In the genomic region with DNA sequence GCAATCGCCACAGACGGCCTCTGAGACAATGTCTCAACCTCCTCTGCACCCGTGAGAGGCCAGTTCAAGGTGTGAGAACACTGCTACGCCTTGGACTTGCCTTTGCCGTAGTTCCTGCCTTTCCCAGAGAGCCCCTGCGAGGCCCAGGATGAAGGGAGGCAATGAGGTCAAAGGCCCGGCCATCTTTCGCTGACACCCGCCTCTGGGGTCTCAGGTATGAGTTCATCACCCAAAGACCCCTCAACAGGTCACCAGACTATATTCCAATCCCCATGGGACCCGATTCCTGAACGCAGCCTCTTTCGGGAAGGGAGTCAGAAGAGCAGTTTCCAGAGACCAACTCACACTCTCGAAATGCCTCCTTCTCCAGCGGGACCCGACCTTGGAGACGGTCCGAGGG, we compare ENCODE assay signal across 19 cellular contexts.
DNase-seq lines count a peak whose midpoint lies in the region; ATAC-seq, FAIRE-seq and TF ChIP-seq lines count a peak whose summit lies in the region.
"Had no signal": no experiment of that assay in that cellular context is flagged by ENCODE, and none has a peak within 500 bp of the region (broad histone marks: within the 10 kb centered on the region; RNA-seq: fewer than 3 reads in every experiment).

No MANE protein-coding gene starts in this region.

- no peaks in the 10 kb centered on the region for H3K27me3 ChIP-seq in BE2C
- no peaks in the 10 kb centered on the region for H3K27me3 ChIP-seq in H9 (ENCODE audit: insufficient read depth, low read length)
- no peaks in the 10 kb centered on the region for H3K27me3 ChIP-seq in K562 (ENCODE audit: control insufficient read depth in 2 of 2, insufficient read depth in 2 of 2, low read length in 2 of 2)
- H3K27me3 ChIP-seq in hepatocyte = no peaks in the 10 kb centered on the region

- no peak for ATAC-seq in K562
- ATAC-seq in sciatic nerve = no peak
- ATAC-seq in GM21526 (IDR thresholded peaks at IDR 0.05; ENCODE audit: low FRiP score, unreplicated experiment) = no peak
- ATAC-seq: GM12878 had no signal

- H4K91ac ChIP-seq in H9 (ENCODE audit: insufficient read length, low read depth, low read length) = no peak overlapping the region

- H3K27ac ChIP-seq in H9 (ENCODE audit: insufficient read length, low read depth, low read length) (no peak overlapping the region), K562 (ENCODE audit: extremely low read depth, low read depth, low read length) (no peak overlapping the region), hepatocyte (no peak overlapping the region)
- H3K27ac ChIP-seq: RWPE1 had no signal

- peaks cover 4% of the 10 kb centered on the region for H3K27me3 Mint-ChIP-seq in H9 (ENCODE audit: low read depth)
- H3K27me3 Mint-ChIP-seq: CD4-positive, alpha-beta T cell had no signal

- H3K56ac ChIP-seq in H9 (ENCODE audit: insufficient read length, low read depth, low read length) = no peak overlapping the region

- H3K23ac ChIP-seq in H9 (ENCODE audit: insufficient read length, low read depth, low read length) = no peak overlapping the region

- H3K4me3 ChIP-seq in BE2C (ENCODE audit: low read depth, low read length) (peak overlapping the region; percentile 61), K562 (no peak overlapping the region), hepatocyte (no peak overlapping the region), foreskin fibroblast (ENCODE audit: low read depth in 1 of 2, low read length in 2 of 2) (no peak overlapping the region)
- H3K4me3 ChIP-seq: GM12878 had no signal

- no peak overlapping the region for H3K27ac Mint-ChIP-seq in H9
- H3K27ac Mint-ChIP-seq: CD4-positive, alpha-beta T cell had no signal

- H3K9ac ChIP-seq in H9 (ENCODE audit: extremely low read depth, insufficient read length, low read length) (no peak overlapping the region), K562 (ENCODE audit: insufficient read depth in 1 of 2, low read depth in 2 of 2, low read length in 2 of 2) (peak overlapping the region in 1 of 2 experiments; percentile 31; a peak in 1 of 4 replicates)

- intact Hi-C loops in K562 (cut with micrococcal nuclease) = no loop called here
- intact Hi-C loops in sciatic nerve (cut with DNase I) = no loop called here

- POLR2A ChIA-PET in K562 (lab: Yijun Ruan, JAX) = no interaction called here

- no peaks in the 10 kb centered on the region for H3K9me2 ChIP-seq in hepatocyte (replicated peaks; ENCODE audit: insufficient read depth)

- H3K23me2 ChIP-seq in H9 (ENCODE audit: insufficient read length, low read depth, low read length, poor library complexity, severe bottlenecking) = no peaks in the 10 kb centered on the region

- H3K9me1 ChIP-seq in K562 (ENCODE audit: control insufficient read depth, insufficient read depth, low read length) = no peaks in the 10 kb centered on the region

- no peak for TF ChIP-seq EP300 in K562 (IDR thresholded peaks at IDR 0.05; ENCODE audit: low read length)

- no TSS peak for BruUV-seq in K562 (replicated peaks; lab: Mats Ljungman, UMichigan)

- H2BK20ac ChIP-seq in H9 (ENCODE audit: low read depth, low read length, poor library complexity, severe bottlenecking) = no peak overlapping the region

- H3K36me3 Mint-ChIP-seq in H9 (ENCODE audit: insufficient read depth in 1 of 3, low read depth in 3 of 3) = peaks cover 11 to 19% (median 14%) of the 10 kb centered on the region in 3 experiments

- H3K4me1 ChIP-seq in BE2C (peaks cover 3% of the 10 kb centered on the region; the same call in 1 of the 2 replicates), H9 (ENCODE audit: insufficient read depth, low read length) (no peaks in the 10 kb centered on the region), K562 (replicated peaks in 1 of 2; ENCODE audit: control insufficient read depth in 2 of 2, insufficient read depth in 2 of 2, low read length in 2 of 2) (peaks cover 2 to 10% of the 10 kb centered on the region in 2 experiments; a peak in 4 of 5 replicates), hepatocyte (ENCODE audit: insufficient read depth) (no peaks in the 10 kb centered on the region)

- H2BK12ac ChIP-seq in H9 (ENCODE audit: insufficient read length, low read depth, low read length) = no peak overlapping the region

- H2AFZ ChIP-seq in H9 (ENCODE audit: low read length) = no peak overlapping the region
- peak overlapping the region; percentile 95 for H2AFZ ChIP-seq in K562 (ENCODE audit: low read depth, low read length)
- no peak overlapping the region for H2AFZ ChIP-seq in hepatocyte

- H2AK5ac ChIP-seq in H9 (ENCODE audit: insufficient read length, low read length) = no peak overlapping the region

- no peak for TF ChIP-seq RAD21 in K562 (CRISPR knock-in tag; conservative IDR thresholded peaks at IDR 0.05 in 1 of 2, IDR thresholded peaks at IDR 0.05 in 1 of 2)

- H3K4me3 Mint-ChIP-seq in H9 = no peak overlapping the region
- H3K4me3 Mint-ChIP-seq: CD4-positive, alpha-beta T cell had no signal

- DNase-seq in BE2C = no peak
- peak; percentile 15 for DNase-seq in H9
- no peak for DNase-seq in K562 (ENCODE audit: extremely low read depth in 1 of 4, low spot score in 3 of 4)
- DNase-seq in sciatic nerve (ENCODE audit: low spot score) = peak; percentile 41
- no peak for DNase-seq in hepatocyte (ENCODE audit: low spot score)
- no peak for DNase-seq in foreskin fibroblast
- DNase-seq: CD4-positive, alpha-beta T cell; DND-41; Kasumi-1; MM.1S; NCI-H1048; NCI-H1417 treated with DMSO at 0.1 percent for 48 hours; NCI-H187; NCI-H69; NK-92 treated with Interleukin-12 subunit alpha and Interleukin-12 subunit beta, amount 100 ng/mL, for 24 hours had no signal

- H4K20me1 ChIP-seq in H9 (ENCODE audit: control insufficient read depth, insufficient read depth, insufficient read length) (no peaks in the 10 kb centered on the region), K562 (replicated peaks; ENCODE audit: control insufficient read depth, insufficient read depth, low read length) (no peaks in the 10 kb centered on the region), hepatocyte (ENCODE audit: insufficient read depth, poor library complexity, severe bottlenecking) (no peaks in the 10 kb centered on the region)

- H3K18ac ChIP-seq in H9 (ENCODE audit: insufficient read length, low read depth, low read length) = no peak overlapping the region

- no peaks in the 10 kb centered on the region for H3K4me1 Mint-ChIP-seq in H9

- no peak overlapping the region for H4K8ac ChIP-seq in H9 (replicated peaks; ENCODE audit: insufficient read length, low read depth, low read length)

- H3K4ac ChIP-seq in H9 (ENCODE audit: low read depth, low read length) = no peak overlapping the region

- no peaks in the 10 kb centered on the region for H3K9me3 ChIP-seq in BE2C
- peaks cover 53% of the 10 kb centered on the region for H3K9me3 ChIP-seq in H9 (ENCODE audit: control insufficient read depth, low read depth, low read length)
- H3K9me3 ChIP-seq in K562 (replicated peaks; ENCODE audit: control insufficient read depth, insufficient read depth, low read depth, low read length) = no peaks in the 10 kb centered on the region; the same call in 1 of the 2 replicates
- peaks cover 11% of the 10 kb centered on the region for H3K9me3 ChIP-seq in hepatocyte (ENCODE audit: low read depth)

- no peak overlapping the region for H3T11ph ChIP-seq in H9 (ENCODE audit: low read length)

- no peaks in the 10 kb centered on the region for H3K79me1 ChIP-seq in H9 (ENCODE audit: insufficient read depth, low read depth, low read length, poor library complexity, severe bottlenecking)

- peaks cover 80 to 82% of the 10 kb centered on the region in 2 experiments for H3K9me3 Mint-ChIP-seq in H9
- H3K9me3 Mint-ChIP-seq: CD4-positive, alpha-beta T cell had no signal

- no peak overlapping the region for H2BK15ac ChIP-seq in H9 (ENCODE audit: low read depth, low read length)

- CTCF ChIA-PET in K562 (lab: Yijun Ruan, JAX; ENCODE audit: low intra/inter-chr PET ratio) = no interaction called here

- no peak for TF ChIP-seq POLR2A in K562 (conservative IDR thresholded peaks at IDR 0.05)

- H3K4me2 ChIP-seq in H9 (ENCODE audit: insufficient read depth, insufficient read length, low read length) (no peak overlapping the region), K562 (ENCODE audit: insufficient read depth, low read length) (peak overlapping the region; percentile 61), hepatocyte (no peak overlapping the region)

- no peak overlapping the region for H3K14ac ChIP-seq in H9 (ENCODE audit: insufficient read depth, low read length)

- no peak overlapping the region for H2BK5ac ChIP-seq in H9 (ENCODE audit: insufficient read length, low read length)

- H2BK120ac ChIP-seq in H9 (ENCODE audit: low read depth, low read length, poor library complexity, severe bottlenecking) = no peak overlapping the region

- TF ChIP-seq CTCF in BE2C (IDR thresholded peaks at IDR 0.05; ENCODE audit: low read depth, low read length) = no peak
- no peak for TF ChIP-seq CTCF in H9 (conservative IDR thresholded peaks at IDR 0.05)
- TF ChIP-seq CTCF in K562 (IDR thresholded peaks at IDR 0.05 in 2 of 3, conservative IDR thresholded peaks at IDR 0.05 in 1 of 3; ENCODE audit: insufficient read depth in 2 of 3, low read depth in 1 of 3, low read length in 3 of 3) = no peak
- TF ChIP-seq CTCF in hepatocyte (IDR thresholded peaks at IDR 0.05; ENCODE audit: poor library complexity) = no peak
- no peak for TF ChIP-seq CTCF in foreskin fibroblast (IDR thresholded peaks at IDR 0.05; ENCODE audit: low read depth, low read length)

- in situ Hi-C loops in K562 (cut with MboI) = loop anchor here (5.0 kb wide), 1 partner anchor 44 kb away; no protein-coding TSS in a partner anchor

- H3K79me2 ChIP-seq in H9 (ENCODE audit: insufficient read depth, low read length) = no peaks in the 10 kb centered on the region
- H3K79me2 ChIP-seq in K562 (ENCODE audit: control insufficient read depth, insufficient read depth, low read length) = no peaks in the 10 kb centered on the region
- H3K79me2 ChIP-seq in hepatocyte = no peaks in the 10 kb centered on the region

- H3K36me3 ChIP-seq in BE2C (no peaks in the 10 kb centered on the region), K562 (ENCODE audit: control insufficient read depth, insufficient read depth, low read length) (no peaks in the 10 kb centered on the region), hepatocyte (replicated peaks; ENCODE audit: insufficient read depth, low read depth) (no peaks in the 10 kb centered on the region)

- no peak for FAIRE-seq in K562 (lab: Jason Lieb, UNC)
- FAIRE-seq: GM12878, H1 had no signal

- no peak overlapping the region for H4K5ac ChIP-seq in H9 (ENCODE audit: insufficient read length, low read depth, low read length)

- no CpG with 5 or more reads among the region's 17 CpGs for WGBS in H9 (ENCODE audit: extremely low coverage, insufficient read length, low lambda C conversion rate)
- WGBS in K562 (ENCODE audit: insufficient coverage, low coverage, missing lambda C conversion rate) = 57% methylated on average over 13 of the region's 17 CpGs
- WGBS in hepatocyte (ENCODE audit: low lambda C conversion rate, missing lambda C conversion rate) = 79% methylated on average over 17 of the region's 17 CpGs

TF ChIP-seq in K562, 482 proteins besides CTCF, POLR2A, EP300 and RAD21 (continues in another document):
- TF ChIP-seq COPS2 (conservative IDR thresholded peaks at IDR 0.05) (no peak), BRF1 (IDR thresholded peaks at IDR 0.05; ENCODE audit: borderline replicate concordance, extremely low read depth, insufficient read length) (no peak), ZNF431 (CRISPR knock-in tag; IDR thresholded peaks at IDR 0.05) (no peak)

Comparison
In these comparisons a context has a peak if more than half of its experiments do, and no peak if none do; other contexts are left out.
1. DNase-seq: peak in H9 (single experiment) and sciatic nerve (single experiment); none in BE2C (single experiment), K562 (0 of 4), hepatocyte (single experiment) and foreskin fibroblast (0 of 2).